20 cellular contexts compared by ENCODE assay signal in the genomic region with DNA sequence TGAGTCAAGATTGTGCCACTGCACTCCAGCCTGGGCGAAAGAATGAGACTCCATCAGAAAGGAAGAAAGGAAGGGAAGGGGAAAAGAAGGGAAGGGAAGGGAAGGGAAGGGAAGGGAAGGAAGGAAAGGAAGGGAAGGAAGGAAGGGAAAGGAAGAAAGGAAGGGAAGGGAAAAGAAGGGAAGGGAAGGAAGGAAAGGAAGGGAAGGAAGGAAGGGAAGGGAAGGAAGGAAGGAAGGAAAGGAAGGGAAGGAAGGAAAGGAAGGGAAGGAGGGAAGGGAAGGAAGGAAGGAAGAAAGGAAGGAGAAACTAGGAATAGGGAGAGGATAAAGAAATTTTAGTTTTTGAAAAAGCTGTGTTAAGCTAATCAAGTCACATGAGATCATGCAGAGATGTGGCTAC. TPM values are rescaled to one million over a fixed set of nuclear protein-coding genes. Genes with fewer than 3 reads are reported as not detected.
DNase-seq lines count a peak whose midpoint lies in the region; ATAC-seq, FAIRE-seq and TF ChIP-seq lines count a peak whose summit lies in the region.
"Had no signal": no experiment of that assay in that cellular context is flagged by ENCODE, and none has a peak within 500 bp of the region (broad histone marks: within the 10 kb centered on the region; RNA-seq: fewer than 3 reads in every experiment).

No MANE protein-coding gene starts in this region.

- H3K27ac Mint-ChIP-seq in activated T-helper 17 cell treated with anti-CD3 and anti-CD28 coated beads, Interleukin-2, amount 50 U/mL, for 72 hours = peak overlapping the region; percentile 25
- H3K27ac Mint-ChIP-seq in stimulated activated effector memory CD8-positive, alpha-beta T cell treated with anti-CD3 and anti-CD28 coated beads, Interleukin-12 subunit alpha, Interleukin-12 subunit beta, amount 100 ng/mL, for 72 hours = peak overlapping the region; percentile 40

- in situ Hi-C loops in HepG2 (cut with HindIII; ENCODE audit: extremely low pct_ligation_motif_present, low pct_unique_long_range_greater_than_20kb) = no loop called here

- no peak overlapping the region for H3K4me3 Mint-ChIP-seq in activated T-helper 17 cell treated with anti-CD3 and anti-CD28 coated beads, Interleukin-2, amount 50 U/mL, for 72 hours
- no peak overlapping the region for H3K4me3 Mint-ChIP-seq in stimulated activated effector memory CD8-positive, alpha-beta T cell treated with anti-CD3 and anti-CD28 coated beads, Interleukin-12 subunit alpha, Interleukin-12 subunit beta, amount 100 ng/mL, for 72 hours

- POLR2A ChIA-PET in HepG2 (lab: Yijun Ruan, JAX) = no interaction called here

- H3K4me1 ChIP-seq in HepG2 (ENCODE audit: insufficient read depth, low read length) = peaks cover 26% of the 10 kb centered on the region
- no peaks in the 10 kb centered on the region for H3K4me1 ChIP-seq in right lobe of liver
- H3K4me1 ChIP-seq in psoas muscle = no peaks in the 10 kb centered on the region
- H3K4me1 ChIP-seq: A549, Caco-2 had no signal

- TF ChIP-seq EP300 in HepG2 (IDR thresholded peaks at IDR 0.05; ENCODE audit: low read depth in 2 of 2, low read length in 2 of 2) (no peak), HepG2 (CRISPR knock-in tag; IDR thresholded peaks at IDR 0.05; ENCODE audit: borderline replicate concordance) (no peak)

- WGBS in HepG2 (ENCODE audit: low lambda C conversion rate) = 100% methylated on average over 1 of the region's 1 CpG
- WGBS in right lobe of liver (ENCODE audit: insufficient coverage, low coverage, low lambda C conversion rate, missing lambda C conversion rate) = 100% methylated on average over 1 of the region's 1 CpG
- 96 to 100% (median 100%) methylated on average over 1 of the region's 1 CpG for WGBS in psoas muscle, 3 donors

- TF ChIP-seq POLR2A in HepG2 (IDR thresholded peaks at IDR 0.05; ENCODE audit: insufficient read depth in 1 of 2, low read depth in 2 of 2, low read length in 2 of 2) (no peak), right lobe of liver (IDR thresholded peaks at IDR 0.05) (no peak)

- no peak overlapping the region for H2AFZ ChIP-seq in HepG2 (ENCODE audit: low read length)

- no peaks in the 10 kb centered on the region for H3K79me2 ChIP-seq in HepG2 (ENCODE audit: insufficient read depth, low read length)

- no peak overlapping the region for H3K9ac ChIP-seq in HepG2 (ENCODE audit: insufficient read depth, low read depth, low read length)

- no peaks in the 10 kb centered on the region for H3K4me1 Mint-ChIP-seq in activated T-helper 17 cell treated with anti-CD3 and anti-CD28 coated beads, Interleukin-2, amount 50 U/mL, for 72 hours
- H3K4me1 Mint-ChIP-seq in stimulated activated effector memory CD8-positive, alpha-beta T cell treated with anti-CD3 and anti-CD28 coated beads, Interleukin-12 subunit alpha, Interleukin-12 subunit beta, amount 100 ng/mL, for 72 hours = peaks cover 16% of the 10 kb centered on the region

- H3K36me3 ChIP-seq in HepG2 (replicated peaks in 1 of 2; ENCODE audit: control insufficient read depth in 1 of 2, insufficient read depth in 2 of 2, low read length in 2 of 2) (no peaks in the 10 kb centered on the region), right lobe of liver (no peaks in the 10 kb centered on the region), psoas muscle (ENCODE audit: insufficient read depth in 1 of 2, low read depth in 1 of 2) (no peaks in the 10 kb centered on the region)

- H3K4me3 ChIP-seq in HepG2 (replicated peaks in 1 of 3; ENCODE audit: insufficient read depth in 1 of 3, low read depth in 2 of 3, low read length in 3 of 3) (no peak overlapping the region), right lobe of liver (no peak overlapping the region), psoas muscle (no peak overlapping the region)
- H3K4me3 ChIP-seq: A549 had no signal

- DNase-seq in HepG2 (ENCODE audit: low spot score) = no peak
- no peak for DNase-seq in right lobe of liver
- DNase-seq in stimulated activated effector memory CD8-positive, alpha-beta T cell treated with anti-CD3 and anti-CD28 coated beads, Interleukin-12 subunit alpha, Interleukin-12 subunit beta, amount 100 ng/mL, for 72 hours (ENCODE audit: low spot score in 2 of 2) = no peak
- DNase-seq in HK-2 (ENCODE audit: unreplicated experiment) = no peak
- DNase-seq in psoas muscle = no peak
- DNase-seq: 8988T; ACHN; AML-193; C1 segment of cervical spinal cord; Caco-2; CD4-positive, alpha-beta memory T cell; DMS153; DND-41; GOT3; H7; HCEC 1CT had no signal

- H3K27me3 Mint-ChIP-seq in activated T-helper 17 cell treated with anti-CD3 and anti-CD28 coated beads, Interleukin-2, amount 50 U/mL, for 72 hours = peaks cover 7% of the 10 kb centered on the region

- intact Hi-C loops in HepG2 (cut with micrococcal nuclease; ENCODE audit: unreplicated experiment) (no loop called here), right lobe of liver (cut with DNase I) (no loop called here), psoas muscle (cut with DNase I) (no loop called here)

- H3K9me3 Mint-ChIP-seq in activated T-helper 17 cell treated with anti-CD3 and anti-CD28 coated beads, Interleukin-2, amount 50 U/mL, for 72 hours = no peaks in the 10 kb centered on the region
- peaks cover 10% of the 10 kb centered on the region for H3K9me3 Mint-ChIP-seq in stimulated activated effector memory CD8-positive, alpha-beta T cell treated with anti-CD3 and anti-CD28 coated beads, Interleukin-12 subunit alpha, Interleukin-12 subunit beta, amount 100 ng/mL, for 72 hours

- no peak for FAIRE-seq in HepG2 (lab: Jason Lieb, UNC)
- FAIRE-seq: A549, G401.6, GM12892 had no signal

- H3K9me3 ChIP-seq in HepG2 (ENCODE audit: low read length) (peaks cover 10% of the 10 kb centered on the region; the same call in 1 of the 2 replicates), right lobe of liver (no peaks in the 10 kb centered on the region), psoas muscle (no peaks in the 10 kb centered on the region)

- peaks cover 18% of the 10 kb centered on the region for H3K36me3 Mint-ChIP-seq in activated T-helper 17 cell treated with anti-CD3 and anti-CD28 coated beads, Interleukin-2, amount 50 U/mL, for 72 hours (ENCODE audit: low read depth)
- peaks cover 33% of the 10 kb centered on the region for H3K36me3 Mint-ChIP-seq in stimulated activated effector memory CD8-positive, alpha-beta T cell treated with anti-CD3 and anti-CD28 coated beads, Interleukin-12 subunit alpha, Interleukin-12 subunit beta, amount 100 ng/mL, for 72 hours

- TF ChIP-seq RAD21 in HepG2 (CRISPR knock-in tag; IDR thresholded peaks at IDR 0.05) = no peak

- H3K27me3 ChIP-seq in HepG2 (ENCODE audit: control insufficient read depth in 1 of 2, insufficient read depth in 2 of 2, low read length in 2 of 2) (no peaks in the 10 kb centered on the region), right lobe of liver (no peaks in the 10 kb centered on the region), psoas muscle (ENCODE audit: insufficient read depth in 3 of 3, low read length in 2 of 3) (peaks cover 0 to 20% (median 0%) of the 10 kb centered on the region in 3 donors)

- no peak overlapping the region for H3K4me2 ChIP-seq in HepG2 (ENCODE audit: low read depth, low read length)
- H3K4me2 ChIP-seq: A549 had no signal

- no peak for TF ChIP-seq CTCF in HepG2 (CRISPR knock-in tag; IDR thresholded peaks at IDR 0.05)
- TF ChIP-seq CTCF in right lobe of liver (IDR thresholded peaks at IDR 0.05) = no peak
- no peak for TF ChIP-seq CTCF in psoas muscle (IDR thresholded peaks at IDR 0.05)

- CTCF ChIA-PET in HepG2 (lab: Yijun Ruan, JAX; ENCODE audit: low intra/inter-chr PET ratio, low total read pairs) = no interaction called here

- no peak for ATAC-seq in HepG2
- no peak for ATAC-seq in right lobe of liver
- no peak for ATAC-seq in activated T-helper 17 cell treated with anti-CD3 and anti-CD28 coated beads, Interleukin-2, amount 50 U/mL, for 72 hours (replicated peaks)
- no peak for ATAC-seq in stimulated activated effector memory CD8-positive, alpha-beta T cell treated with anti-CD3 and anti-CD28 coated beads, Interleukin-12 subunit alpha, Interleukin-12 subunit beta, amount 100 ng/mL, for 72 hours
- ATAC-seq in psoas muscle = no peak
- ATAC-seq: A549 had no signal

- no peak overlapping the region for H3K27ac ChIP-seq in HepG2 (ENCODE audit: extremely low read length, insufficient read depth, low read length)
- no peak overlapping the region for H3K27ac ChIP-seq in right lobe of liver
- H3K27ac ChIP-seq in psoas muscle = no peak overlapping the region
- H3K27ac ChIP-seq: A549 had no signal

- no TSS peak for BruUV-seq in HepG2 (replicated peaks; lab: Mats Ljungman, UMichigan)

- no peaks in the 10 kb centered on the region for H4K20me1 ChIP-seq in HepG2 (ENCODE audit: insufficient read depth, low read length)

RNA-seq across cellular contexts. Expression of gene NID1, which starts 33.4 kb away (rescaled TPM):
- total RNA-seq in HepG2 (2016; rRNA removed; fragmentation: Illumina TruSeq; extraction: Trizol) (29.3 and 50.2 TPM in 2 replicates), right lobe of liver (10 to 100 TPM; 45.7 to 67.1 (median 59.1) TPM), psoas muscle (10 to 100 TPM; 12.0 to 31.8 (median 23.8) TPM)
- total RNA-seq in HepG2 (2016; cell fraction: cytosol; rRNA removed; fragmentation: Illumina TruSeq; extraction: Trizol; ENCODE audit: low read depth) = 5.0 and 5.1 TPM in 2 replicates
- total RNA-seq in HepG2 (2016; cell fraction: insoluble cytoplasmic fraction; rRNA removed; fragmentation: Illumina TruSeq; extraction: Trizol) = 22.1 and 49.8 TPM in 2 replicates
- 10.8 and 12.4 TPM in 2 replicates for total RNA-seq in HepG2 (2016; cell fraction: membrane; rRNA removed; fragmentation: Illumina TruSeq; extraction: Trizol)
- total RNA-seq in HepG2 (2016; cell fraction: nucleus; rRNA removed; fragmentation: Illumina TruSeq; extraction: Trizol) = 68.9 and 87.3 TPM in 2 replicates
- polyA plus RNA-seq in HepG2 (2011; rRNA removed) (56.1 and 77.2 TPM in 2 replicates), psoas muscle (10 to 100 TPM; 13.1 to 23.7 (median 15.9) TPM)
- 45.0 and 56.5 TPM in 2 replicates for polyA plus RNA-seq in HepG2 (2011; cell fraction: cytosol; rRNA removed)
- 102 and 105 TPM in 2 replicates for polyA plus RNA-seq in HepG2 (2011; cell fraction: nucleus; rRNA removed)
- 122 and 152 TPM in 2 replicates for polyA plus RNA-seq in HepG2 (2012)
- polyA plus RNA-seq in HepG2 (2016; cell fraction: cytosol; fragmentation: Illumina TruSeq; extraction: Trizol; ENCODE audit: low read depth) = 2.7 and 3.2 TPM in 2 replicates
- 25.6 and 37.4 TPM in 2 replicates for polyA plus RNA-seq in HepG2 (2016; cell fraction: insoluble cytoplasmic fraction; fragmentation: Illumina TruSeq; extraction: Trizol; ENCODE audit: low read depth)
- 7.7 and 9.8 TPM in 2 replicates for polyA plus RNA-seq in HepG2 (2016; cell fraction: membrane; fragmentation: Illumina TruSeq; extraction: Trizol; ENCODE audit: low read depth)
- polyA plus RNA-seq in HepG2 (2016; cell fraction: nucleus; fragmentation: Illumina TruSeq; extraction: Trizol; ENCODE audit: insufficient read depth, low read depth) = 108 and 114 TPM in 2 replicates
- polyA minus RNA-seq in HepG2 (2011; rRNA and poly(A)+ RNA removed; ENCODE audit: low replicate concordance) = 173 TPM in 1 of 2 replicates, not detected in the other
- polyA minus RNA-seq in HepG2 (2011; cell fraction: cytosol; rRNA and poly(A)+ RNA removed) = 109 and 121 TPM in 2 replicates
- polyA minus RNA-seq in HepG2 (2011; cell fraction: nucleus; rRNA and poly(A)+ RNA removed) = 60.0 and 68.8 TPM in 2 replicates
- total RNA-seq in activated T-helper 17 cell treated with anti-CD3 and anti-CD28 coated beads, Interleukin-2, amount 50 U/mL, for 72 hours = under 1 TPM; 0.05 to 0.09 TPM
- polyA plus RNA-seq: CD4-positive, alpha-beta memory T cell had no signal

RNA-seq across cellular contexts. Expression of gene GPR137B, which starts 44.1 kb away (rescaled TPM):
- 0.27 and 0.31 TPM in 2 replicates for total RNA-seq in HepG2 (2016; rRNA removed; fragmentation: Illumina TruSeq; extraction: Trizol)
- total RNA-seq in HepG2 (2016; cell fraction: cytosol; rRNA removed; fragmentation: Illumina TruSeq; extraction: Trizol; ENCODE audit: low read depth) = 0.35 and 0.40 TPM in 2 replicates
- total RNA-seq in HepG2 (2016; cell fraction: insoluble cytoplasmic fraction; rRNA removed; fragmentation: Illumina TruSeq; extraction: Trizol) = 0.31 and 0.45 TPM in 2 replicates
- 0.31 and 0.37 TPM in 2 replicates for total RNA-seq in HepG2 (2016; cell fraction: membrane; rRNA removed; fragmentation: Illumina TruSeq; extraction: Trizol)
- 0.34 and 0.59 TPM in 2 replicates for total RNA-seq in HepG2 (2016; cell fraction: nucleus; rRNA removed; fragmentation: Illumina TruSeq; extraction: Trizol)
- polyA plus RNA-seq in HepG2 (2011; rRNA removed) = 0.41 and 0.59 TPM in 2 replicates
- 0.32 and 0.50 TPM in 2 replicates for polyA plus RNA-seq in HepG2 (2011; cell fraction: cytosol; rRNA removed)
- 0.72 and 0.85 TPM in 2 replicates for polyA plus RNA-seq in HepG2 (2011; cell fraction: nucleus; rRNA removed)
- polyA plus RNA-seq in HepG2 (2012) = 0.47 and 1.5 TPM in 2 replicates
- polyA plus RNA-seq in HepG2 (2016; cell fraction: cytosol; fragmentation: Illumina TruSeq; extraction: Trizol; ENCODE audit: low read depth) = 0.21 and 0.23 TPM in 2 replicates
- polyA plus RNA-seq in HepG2 (2016; cell fraction: insoluble cytoplasmic fraction; fragmentation: Illumina TruSeq; extraction: Trizol; ENCODE audit: low read depth) = 0.35 and 0.58 TPM in 2 replicates
- 0.40 and 0.45 TPM in 2 replicates for polyA plus RNA-seq in HepG2 (2016; cell fraction: membrane; fragmentation: Illumina TruSeq; extraction: Trizol; ENCODE audit: low read depth)
- polyA plus RNA-seq in HepG2 (2016; cell fraction: nucleus; fragmentation: Illumina TruSeq; extraction: Trizol; ENCODE audit: insufficient read depth, low read depth) = 0.70 and 0.75 TPM in 2 replicates
- polyA minus RNA-seq in HepG2 (2011; rRNA and poly(A)+ RNA removed; ENCODE audit: low replicate concordance) = 0.10 and 0.21 TPM in 2 replicates
- polyA minus RNA-seq in HepG2 (2011; cell fraction: cytosol; rRNA and poly(A)+ RNA removed) = not detected in 2 replicates
- 0.52 and 1.2 TPM in 2 replicates for polyA minus RNA-seq in HepG2 (2011; cell fraction: nucleus; rRNA and poly(A)+ RNA removed)
- total RNA-seq in right lobe of liver = 10 to 100 TPM in 2 of 6 experiments, 1 to 10 TPM in 4; 4.3 to 22.2 (median 7.6) TPM
- 10 to 100 TPM in 1 of 2 donors, 1 to 10 TPM in 1; 5.1 to 10.1 TPM for total RNA-seq in activated T-helper 17 cell treated with anti-CD3 and anti-CD28 coated beads, Interleukin-2, amount 50 U/mL, for 72 hours
- 1 to 10 TPM; 1.5 to 1.9 (median 1.6) TPM for total RNA-seq in psoas muscle
- polyA plus RNA-seq in psoas muscle = under 1 TPM; 0.60 to 0.77 (median 0.69) TPM

Comparison
In these comparisons a context has a peak if more than half of its experiments do, and no peak if none do; other contexts are left out.
1. RNA of gene NID1, which starts 33.4 kb away (total RNA-seq): 45.7 to 67.1 TPM in right lobe of liver, 5.0 to 87.3 TPM in HepG2 and 12.0 to 31.8 TPM in psoas muscle; 0.05 to 0.09 TPM in activated T-helper 17 cell treated with anti-CD3 and anti-CD28 coated beads, Interleukin-2, amount 50 U/mL, for 72 hours; every median in the first group is over 4 times any median in the second.